9 cellular contexts compared by ENCODE assay signal in genomic region chr18:74331404-74331803, GRCh38. TPM values are rescaled to one million over a fixed set of nuclear protein-coding genes. Genes with fewer than 3 reads are reported as not detected.
DNase-seq lines count a peak whose midpoint lies in the region; ATAC-seq and TF ChIP-seq lines count a peak whose summit lies in the region.
"Had no signal": no experiment of that assay in that cellular context is flagged by ENCODE, and none has a peak within 500 bp of the region (broad histone marks: within the 10 kb centered on the region; RNA-seq: fewer than 3 reads in every experiment).

No MANE protein-coding gene starts in this region.

- intact Hi-C loops in right lobe of liver (cut with DNase I), result loop anchor here (10.0 kb wide), 2 partner anchors 137 to 147 kb away; no protein-coding TSS in a partner anchor

- no peaks in the 10 kb centered on the region for H3K27me3 ChIP-seq in right lobe of liver
- H3K27me3 ChIP-seq in gastroesophageal sphincter, result peaks cover 4% of the 10 kb centered on the region

- H3K4me3 ChIP-seq in right lobe of liver, result no peak overlapping the region
- no peak overlapping the region for H3K4me3 ChIP-seq in gastroesophageal sphincter

- H3K9me3 ChIP-seq in right lobe of liver (no peaks in the 10 kb centered on the region), gastroesophageal sphincter (no peaks in the 10 kb centered on the region)

- H3K36me3 ChIP-seq in right lobe of liver (no peaks in the 10 kb centered on the region), gastroesophageal sphincter (no peaks in the 10 kb centered on the region)

- no peak for TF ChIP-seq EP300 in gastroesophageal sphincter (IDR thresholded peaks at IDR 0.05)

- 21% methylated on average over 2 of the region's 2 CpGs for WGBS in right lobe of liver (ENCODE audit: insufficient coverage, low coverage, low lambda C conversion rate, missing lambda C conversion rate)
- WGBS in gastroesophageal sphincter (ENCODE audit: low coverage in 1 of 2), 2 donors, result 48 to 62% methylated on average over 2 of the region's 2 CpGs

- DNase-seq in DMS114 treated with DMSO at 0.1 percent for 48 hours (lab: John Stamatoyannopoulos, UW; ENCODE audit: unreplicated experiment) (peak; percentile 16), amniotic epithelial cell (ENCODE audit: low read depth) (peak; percentile 65), right lobe of liver (peak in 1 of 3 donors; percentile 49), RPMI8226 (no peak)
- no peak for DNase-seq in activated CD8-positive, alpha-beta memory T cell treated with anti-CD3 and anti-CD28 coated beads, Interleukin-2, amount 50 U/mL, for 4 hours
- DNase-seq: activated naive CD8-positive, alpha-beta T cell treated with anti-CD3 and anti-CD28 coated beads, Interleukin-2, amount 10 ng/mL, durations not matched to agents 7 days and 5 days had no signal

- peak; percentile 65 to 70 (median 68) for TF ChIP-seq CTCF in right lobe of liver (IDR thresholded peaks at IDR 0.05)
- peak in 1 of 4 experiments; percentile 40 for TF ChIP-seq CTCF in gastroesophageal sphincter (IDR thresholded peaks at IDR 0.05)

- H3K27ac ChIP-seq in right lobe of liver (peak overlapping the region in 1 of 3 donors; percentile 11), gastroesophageal sphincter (no peak overlapping the region)

- peaks cover 0 to 10% (median 3%) of the 10 kb centered on the region in 4 donors for H3K4me1 ChIP-seq in right lobe of liver
- no peaks in the 10 kb centered on the region for H3K4me1 ChIP-seq in gastroesophageal sphincter

- no peak for TF ChIP-seq POLR2A in right lobe of liver (IDR thresholded peaks at IDR 0.05)
- no peak for TF ChIP-seq POLR2A in gastroesophageal sphincter (IDR thresholded peaks at IDR 0.05)

- ATAC-seq in HG03469 (IDR thresholded peaks at IDR 0.05; ENCODE audit: unreplicated experiment) (peak; percentile 54), right lobe of liver (peak; percentile 98 to 100 (median 99)), GM18517 (IDR thresholded peaks at IDR 0.05; ENCODE audit: unreplicated experiment) (no peak), gastroesophageal sphincter (no peak)

RNA-seq across cellular contexts. Expression of gene C18orf63, which starts 15.8 kb away (rescaled TPM):
- total RNA-seq in right lobe of liver (not detected), gastroesophageal sphincter (not detected)
- total RNA-seq: activated naive CD8-positive, alpha-beta T cell treated with anti-CD3 and anti-CD28 coated beads, Interleukin-2, amount 10 ng/mL, durations not matched to agents 7 days and 5 days had no signal

RNA-seq across cellular contexts. Expression of gene CYB5A, which starts 39.6 kb away (rescaled TPM):
- total RNA-seq in right lobe of liver (1,000 to 10,000 TPM in 2 of 6 experiments, 100 to 1,000 TPM in 4; 817 to 1,434 (median 907) TPM), gastroesophageal sphincter (100 to 1,000 TPM in 1 of 4 donors, 10 to 100 TPM in 3; 53.8 to 118 (median 75.2) TPM)

Comparison
In these comparisons a context has a peak if more than half of its experiments do, and no peak if none do; other contexts are left out.
1. DNase-seq: peak in DMS114 treated with DMSO at 0.1 percent for 48 hours (single experiment) and amniotic epithelial cell (single experiment); none in RPMI8226 (single experiment) and activated CD8-positive, alpha-beta memory T cell treated with anti-CD3 and anti-CD28 coated beads, Interleukin-2, amount 50 U/mL, for 4 hours (single experiment).
2. ATAC-seq: peak in HG03469 (single experiment) and right lobe of liver (4 of 4); none in GM18517 (single experiment) and gastroesophageal sphincter (single experiment).
3. RNA of gene CYB5A, which starts 39.6 kb away (total RNA-seq): 817 to 1,434 TPM in right lobe of liver; 53.8 to 118 TPM in gastroesophageal sphincter; every median in the first group is over 4 times any median in the second.